ENCODE assay signal across 8 cellular contexts in genomic region chr15:94230886-94231727, GRCh38. TPM values are rescaled to one million over a fixed set of nuclear protein-coding genes. Genes with fewer than 3 reads are reported as not detected.
A peak's percentile ranks its signal among the peaks of the same experiment; 100 is the strongest.
DNase-seq lines count a peak whose midpoint lies in the region; ATAC-seq and TF ChIP-seq lines count a peak whose summit lies in the region.

TSS of gene MCTP2 (plus strand) at chr15:94231561. CDS start at chr15:94298266, 66,705 bp downstream.

- peaks cover 21% of the 10 kb centered on the region for H3K36me3 Mint-ChIP-seq in activated CD8-positive, alpha-beta T cell treated with anti-CD3 and anti-CD28 coated beads, Interleukin-2, amount 10 ng/mL, durations not matched to agents 7 days and 5 days (ENCODE audit: low read depth)

- H3K4me1 Mint-ChIP-seq in activated CD8-positive, alpha-beta T cell treated with anti-CD3 and anti-CD28 coated beads, Interleukin-2, amount 10 ng/mL, durations not matched to agents 7 days and 5 days (ENCODE audit: low read depth), result peaks cover 66% of the 10 kb centered on the region

- no peaks in the 10 kb centered on the region for H3K36me3 ChIP-seq in muscle layer of duodenum (ENCODE audit: control insufficient read depth in 1 of 2, insufficient read depth in 2 of 2, low read length in 2 of 2)

- peaks cover 3% of the 10 kb centered on the region for H3K27me3 Mint-ChIP-seq in activated CD8-positive, alpha-beta T cell treated with anti-CD3 and anti-CD28 coated beads, Interleukin-2, amount 10 ng/mL, durations not matched to agents 7 days and 5 days (ENCODE audit: low read depth)

- peaks cover 0 to 13% of the 10 kb centered on the region in 2 donors for H3K4me1 ChIP-seq in muscle layer of duodenum (ENCODE audit: control insufficient read depth in 1 of 2, insufficient read depth in 2 of 2, low read length in 2 of 2)

- peak within 1 kb of the TSS; percentile 96 for H3K27ac Mint-ChIP-seq in activated CD8-positive, alpha-beta T cell treated with anti-CD3 and anti-CD28 coated beads, Interleukin-2, amount 10 ng/mL, durations not matched to agents 7 days and 5 days

- no peaks in the 10 kb centered on the region for H3K27me3 ChIP-seq in muscle layer of duodenum (ENCODE audit: low read depth, low read length)

- no peaks in the 10 kb centered on the region for H3K9me3 Mint-ChIP-seq in activated CD8-positive, alpha-beta T cell treated with anti-CD3 and anti-CD28 coated beads, Interleukin-2, amount 10 ng/mL, durations not matched to agents 7 days and 5 days (ENCODE audit: insufficient read depth)

- H3K4me3 Mint-ChIP-seq in activated CD8-positive, alpha-beta T cell treated with anti-CD3 and anti-CD28 coated beads, Interleukin-2, amount 10 ng/mL, durations not matched to agents 7 days and 5 days, result peak within 1 kb of the TSS; percentile 92

- peak; percentile 66 for ATAC-seq in HG03064 (IDR thresholded peaks at IDR 0.05; ENCODE audit: low read depth, unreplicated experiment)
- ATAC-seq in activated CD8-positive, alpha-beta T cell treated with anti-CD3 and anti-CD28 coated beads, Interleukin-2, amount 10 ng/mL, durations not matched to agents 7 days and 5 days, result peak; percentile 90

- CTCF ChIA-PET in activated CD8-positive, alpha-beta T cell treated with anti-CD3 and anti-CD28 coated beads, Interleukin-2, amount 10 ng/mL, durations not matched to agents 7 days and 5 days (lab: Charles Lee), result interaction anchor here (0.9 to 8.1 kb wide), 18 partner anchors 8 to 111 kb away, joined by 3 to 108 read pairs (median 6); no protein-coding TSS in a partner anchor

- peak within 1 kb of the TSS; percentile 86 for H3K27ac ChIP-seq in muscle layer of duodenum (ENCODE audit: low read length)

- H3K4me3 ChIP-seq in epithelial cell of esophagus (ENCODE audit: low read length) (peak within 1 kb of the TSS; percentile 66), muscle layer of duodenum (ENCODE audit: low read depth in 1 of 2, low read length in 2 of 2) (peak within 1 kb of the TSS; percentile 83)

- H3K9me3 ChIP-seq in muscle layer of duodenum (ENCODE audit: control insufficient read depth in 1 of 2, low read length in 2 of 2), result no peaks in the 10 kb centered on the region

- peak; percentile 48 for DNase-seq in NCI-H1436 (lab: John Stamatoyannopoulos, UW)
- no peak for DNase-seq in NCI-H1436 treated with DMSO at 0.1 percent for 48 hours (lab: John Stamatoyannopoulos, UW)
- DNase-seq in NCI-H526 (lab: John Stamatoyannopoulos, UW), result peak; percentile 44 to 85
- peak; percentile 92 for DNase-seq in activated CD8-positive, alpha-beta T cell treated with anti-CD3 and anti-CD28 coated beads, Interleukin-2, amount 10 ng/mL, durations not matched to agents 7 days and 5 days
- DNase-seq in epithelial cell of esophagus (ENCODE audit: low read depth), result peak; percentile 97
- DNase-seq in stimulated activated naive CD4-positive, alpha-beta T cell (lab: John Stamatoyannopoulos, UW), result peak; percentile 57 to 77 (median 65)

- TF ChIP-seq CTCF in epithelial cell of esophagus (IDR thresholded peaks at IDR 0.05; ENCODE audit: insufficient read depth, low read depth, low read length, missing control alignments), result no peak

- POLR2A ChIA-PET in activated CD8-positive, alpha-beta T cell treated with anti-CD3 and anti-CD28 coated beads, Interleukin-2, amount 10 ng/mL, durations not matched to agents 7 days and 5 days (lab: Charles Lee), result interaction anchor here (0.8 to 4.4 kb wide), 13 partner anchors 9 to 93 kb away, joined by 3 to 37 read pairs (median 4); no protein-coding TSS in a partner anchor

RNA-seq across cellular contexts. Expression of gene MCTP2, which starts in this region (rescaled TPM):
- total RNA-seq in activated CD8-positive, alpha-beta T cell treated with anti-CD3 and anti-CD28 coated beads, Interleukin-2, amount 10 ng/mL, durations not matched to agents 7 days and 5 days, result 10 to 100 TPM; 26.2 to 26.9 TPM
